ENCODE assay signal across 9 cellular contexts in the genomic region with DNA sequence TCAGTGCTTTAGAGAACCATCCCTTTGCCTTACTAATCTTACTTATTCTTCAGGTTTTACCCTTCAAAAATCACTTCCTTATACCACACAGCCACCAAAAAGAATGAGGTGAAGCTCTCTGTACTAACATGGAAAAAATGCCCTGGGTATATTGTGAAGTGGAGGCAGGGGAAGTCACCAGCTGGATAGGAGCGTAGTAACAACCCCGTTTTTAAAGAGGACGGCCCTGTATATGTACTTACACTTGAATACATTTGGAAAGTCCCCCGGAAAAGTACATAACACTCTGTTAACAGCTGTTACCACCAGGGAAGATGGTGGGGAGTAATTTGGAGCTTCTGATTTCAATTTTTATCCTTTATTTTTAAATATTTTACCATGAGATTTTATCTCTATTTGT. TPM values are rescaled to one million over a fixed set of nuclear protein-coding genes. Genes with fewer than 3 reads are reported as not detected.
A peak's percentile ranks its signal among the peaks of the same experiment; 100 is the strongest.
DNase-seq lines count a peak whose midpoint lies in the region; ATAC-seq and TF ChIP-seq lines count a peak whose summit lies in the region.
"Had no signal": no experiment of that assay in that cellular context is flagged by ENCODE, and none has a peak within 500 bp of the region (broad histone marks: within the 10 kb centered on the region; RNA-seq: fewer than 3 reads in every experiment).

No MANE protein-coding gene starts in this region.

- DNase-seq in CD4-positive, alpha-beta memory T cell, result peak in 4 of 5 donors; percentile 23 to 36 (median 30)
- DNase-seq in T-helper 2 cell treated with Interferon-gamma antibody and Interleukin-4, amounts not matched to agents 5 μg/mL and 100 μg/mL, for 36 hours (ENCODE audit: low spot score), result no peak
- no peak for DNase-seq in lower lobe of right lung
- no peak for DNase-seq in Caco-2
- DNase-seq in left colon, result no peak
- no peak for DNase-seq in NCI-H446 (lab: John Stamatoyannopoulos, UW)

- CTCF ChIA-PET in CD4-positive, alpha-beta memory T cell (lab: Charles Lee; ENCODE audit: partially characterized antibody), result interaction anchor here (0.6 to 2.7 kb wide), 15 partner anchors 10 to 196 kb away, joined by 3 to 13 read pairs (median 4); a partner anchor contains a TSS
- CTCF ChIA-PET in Caco-2 (lab: Charles Lee), result no interaction called here

- peak overlapping the region; percentile 85 to 97 (median 94) for H3K27ac Mint-ChIP-seq in CD4-positive, alpha-beta memory T cell
- H3K27ac Mint-ChIP-seq in T-helper 2 cell treated with Interferon-gamma antibody and Interleukin-4, amounts not matched to agents 5 μg/mL and 100 μg/mL, for 36 hours, result peak overlapping the region; percentile 70
- H3K27ac Mint-ChIP-seq in Caco-2 (ENCODE audit: unreplicated experiment), result no peak overlapping the region

- no peaks in the 10 kb centered on the region for H3K9me3 ChIP-seq in CD4-positive, alpha-beta memory T cell (ENCODE audit: control insufficient read depth in 1 of 2, low read length in 2 of 2)
- H3K9me3 ChIP-seq in lower lobe of right lung (no peaks in the 10 kb centered on the region), Caco-2 (no peaks in the 10 kb centered on the region)

- POLR2A ChIA-PET in CD4-positive, alpha-beta memory T cell (lab: Charles Lee; ENCODE audit: partially characterized antibody), result interaction anchor here (0.8 to 5.6 kb wide), 13 partner anchors 18 to 337 kb away, joined by 3 to 40 read pairs (median 4); a partner anchor contains a TSS
- POLR2A ChIA-PET in Caco-2 (lab: Charles Lee), result no interaction called here

- peaks cover 0 to 1% (median 0%) of the 10 kb centered on the region in 8 donors for H3K9me3 Mint-ChIP-seq in CD4-positive, alpha-beta memory T cell
- H3K9me3 Mint-ChIP-seq in T-helper 2 cell treated with Interferon-gamma antibody and Interleukin-4, amounts not matched to agents 5 μg/mL and 100 μg/mL, for 36 hours, result no peaks in the 10 kb centered on the region
- no peaks in the 10 kb centered on the region for H3K9me3 Mint-ChIP-seq in Caco-2 (ENCODE audit: unreplicated experiment)

- TF ChIP-seq CTCF in lower lobe of right lung (IDR thresholded peaks at IDR 0.05) (no peak), Caco-2 (IDR thresholded peaks at IDR 0.05; ENCODE audit: insufficient read depth in 1 of 2, low read depth in 1 of 2, low read length in 1 of 2, severe bottlenecking in 1 of 2, unreplicated experiment in 1 of 2) (no peak)

- ATAC-seq in GM21825 (IDR thresholded peaks at IDR 0.05; ENCODE audit: unreplicated experiment), result peak; percentile 51
- peak; percentile 52 to 74 for ATAC-seq in lower lobe of right lung
- ATAC-seq in left colon, result no peak
- ATAC-seq in HG03521 (IDR thresholded peaks at IDR 0.05; ENCODE audit: unreplicated experiment), result no peak

- H3K4me3 ChIP-seq in CD4-positive, alpha-beta memory T cell (ENCODE audit: low read length in 2 of 2), result peak overlapping the region in 1 of 2 donors; percentile 21
- H3K4me3 ChIP-seq in lower lobe of right lung (no peak overlapping the region), Caco-2 (ENCODE audit: low read depth, low read length) (no peak overlapping the region)

- H3K4me3 Mint-ChIP-seq in CD4-positive, alpha-beta memory T cell, result peak overlapping the region in 7 of 8 donors; percentile 45 to 79 (median 58)
- H3K4me3 Mint-ChIP-seq in T-helper 2 cell treated with Interferon-gamma antibody and Interleukin-4, amounts not matched to agents 5 μg/mL and 100 μg/mL, for 36 hours, result peak overlapping the region; percentile 25
- no peak overlapping the region for H3K4me3 Mint-ChIP-seq in Caco-2 (ENCODE audit: unreplicated experiment)

- peak overlapping the region; percentile 67 for H3K27ac ChIP-seq in CD4-positive, alpha-beta memory T cell (ENCODE audit: low read depth, low read length)
- peak overlapping the region; percentile 37 for H3K27ac ChIP-seq in lower lobe of right lung
- H3K27ac ChIP-seq: VCaP had no signal

- H3K4me1 ChIP-seq in CD4-positive, alpha-beta memory T cell (ENCODE audit: insufficient read depth, low read length), result peaks cover 69% of the 10 kb centered on the region
- H3K4me1 ChIP-seq in lower lobe of right lung (peaks cover 11% of the 10 kb centered on the region), Caco-2 (no peaks in the 10 kb centered on the region)

- H3K36me3 Mint-ChIP-seq in CD4-positive, alpha-beta memory T cell, result no peaks in the 10 kb centered on the region
- H3K36me3 Mint-ChIP-seq in T-helper 2 cell treated with Interferon-gamma antibody and Interleukin-4, amounts not matched to agents 5 μg/mL and 100 μg/mL, for 36 hours (ENCODE audit: low read depth), result peaks cover 1% of the 10 kb centered on the region
- H3K36me3 Mint-ChIP-seq in Caco-2 (ENCODE audit: insufficient read depth, unreplicated experiment), result no peaks in the 10 kb centered on the region

- intact Hi-C loops in CD4-positive, alpha-beta memory T cell (cut with micrococcal nuclease), result no loop called here
- intact Hi-C loops in lower lobe of right lung (cut with DNase I), result no loop called here
- intact Hi-C loops in Caco-2 (cut with micrococcal nuclease; ENCODE audit: unreplicated experiment), result no loop called here
- intact Hi-C loops in left colon (cut with DNase I, micrococcal nuclease), result no loop called here

- H3K36me3 ChIP-seq in CD4-positive, alpha-beta memory T cell (ENCODE audit: insufficient read depth, low read length), result no peaks in the 10 kb centered on the region
- H3K36me3 ChIP-seq in lower lobe of right lung, result no peaks in the 10 kb centered on the region
- H3K36me3 ChIP-seq in Caco-2 (ENCODE audit: control insufficient read depth, insufficient read depth, low read length), result no peaks in the 10 kb centered on the region

- no peaks in the 10 kb centered on the region for H3K27me3 Mint-ChIP-seq in CD4-positive, alpha-beta memory T cell
- H3K27me3 Mint-ChIP-seq in T-helper 2 cell treated with Interferon-gamma antibody and Interleukin-4, amounts not matched to agents 5 μg/mL and 100 μg/mL, for 36 hours (ENCODE audit: low read depth), result no peaks in the 10 kb centered on the region
- no peaks in the 10 kb centered on the region for H3K27me3 Mint-ChIP-seq in Caco-2 (ENCODE audit: insufficient read depth, unreplicated experiment)

- no peaks in the 10 kb centered on the region for H3K27me3 ChIP-seq in CD4-positive, alpha-beta memory T cell (ENCODE audit: insufficient read depth, low read length)
- H3K27me3 ChIP-seq in lower lobe of right lung (ENCODE audit: low read depth) (no peaks in the 10 kb centered on the region), Caco-2 (replicated peaks; ENCODE audit: control insufficient read depth, insufficient read depth, low read length) (no peaks in the 10 kb centered on the region)

- peaks cover 47 to 74% (median 61%) of the 10 kb centered on the region in 4 donors for H3K4me1 Mint-ChIP-seq in CD4-positive, alpha-beta memory T cell
- peaks cover 50% of the 10 kb centered on the region for H3K4me1 Mint-ChIP-seq in T-helper 2 cell treated with Interferon-gamma antibody and Interleukin-4, amounts not matched to agents 5 μg/mL and 100 μg/mL, for 36 hours (ENCODE audit: low read depth)
- no peaks in the 10 kb centered on the region for H3K4me1 Mint-ChIP-seq in Caco-2 (ENCODE audit: low read depth, unreplicated experiment)

- BruUV-seq in Caco-2 (replicated peaks; lab: Mats Ljungman, UMichigan), result no TSS peak

RNA-seq across cellular contexts. Expression of a gene that starts 28.2 kb away (rescaled TPM):
- total RNA-seq in CD4-positive, alpha-beta memory T cell, result 100 to 1,000 TPM; 114 to 122 TPM
- 100 to 1,000 TPM in 1 of 2 donors, 10 to 100 TPM in 1; 70.8 to 116 TPM for polyA plus RNA-seq in CD4-positive, alpha-beta memory T cell
- total RNA-seq in lower lobe of right lung (79.5 TPM), Caco-2 (2022) (131 and 137 TPM in 2 replicates), left colon (100 to 1,000 TPM in 1 of 2 donors, 10 to 100 TPM in 1; 87.3 to 102 TPM)

RNA-seq across cellular contexts. Expression of a gene that starts 47.3 kb away (rescaled TPM):
- total RNA-seq in CD4-positive, alpha-beta memory T cell, result 100 to 1,000 TPM; 254 to 276 TPM
- polyA plus RNA-seq in CD4-positive, alpha-beta memory T cell, result 100 to 1,000 TPM; 401 to 529 TPM
- total RNA-seq in lower lobe of right lung (205 TPM), Caco-2 (2022) (150 and 169 TPM in 2 replicates), left colon (100 to 1,000 TPM; 265 to 271 TPM)

Comparison
In these comparisons a context has a peak if more than half of its experiments do, and no peak if none do; other contexts are left out.
1. DNase-seq: peak in CD4-positive, alpha-beta memory T cell (4 of 5); none in T-helper 2 cell treated with Interferon-gamma antibody and Interleukin-4, amounts not matched to agents 5 μg/mL and 100 μg/mL, for 36 hours (single experiment), lower lobe of right lung (single experiment), Caco-2 (0 of 2), left colon (0 of 2) and NCI-H446 (0 of 2).
2. ATAC-seq: peak in GM21825 (single experiment) and lower lobe of right lung (2 of 2); none in left colon (single experiment) and HG03521 (single experiment).